Comparison of ENCODE assay signal across 22 cellular contexts in the genomic region with DNA sequence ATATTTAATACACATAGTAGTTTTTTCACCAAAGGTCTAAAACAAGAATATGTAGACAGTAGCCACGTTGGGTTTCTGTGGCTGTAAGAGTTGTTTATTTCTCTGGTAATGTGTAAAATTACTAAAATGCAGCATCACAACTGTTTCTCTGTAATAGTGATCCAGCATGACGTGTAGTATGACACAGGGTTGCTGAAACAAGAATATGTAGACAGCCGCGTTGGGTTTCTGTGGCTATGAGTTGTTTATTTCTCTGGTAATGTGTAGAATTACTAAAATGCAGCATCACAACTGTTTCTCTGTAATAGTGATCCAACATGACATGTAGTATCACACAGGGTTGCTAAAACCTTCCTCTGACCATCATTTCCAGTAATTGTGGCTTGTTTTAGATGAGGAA.
"Had no signal": no experiment of that assay in that cellular context is flagged by ENCODE, and none has a peak within 500 bp of the region (broad histone marks: within the 10 kb centered on the region; RNA-seq: fewer than 3 reads in every experiment).

No MANE protein-coding gene starts in this region.

- H3K27me3 ChIP-seq: MG63, SJSA1 had no signal

- H3K27ac ChIP-seq: HL-60, RWPE1, SJSA1, SK-N-MC had no signal

- H3K9me3 ChIP-seq: MG63, SJSA1 had no signal

- H3K4me3 ChIP-seq: MG63, SJSA1, SK-N-MC had no signal

- DNase-seq: KBM-7, MG63, NCI-H1092, NCI-H1105 treated with DMSO at 0.1 percent for 48 hours, NCI-H1417 treated with DMSO at 0.1 percent for 48 hours, NCI-H146, NCI-H1694 treated with DMSO at 0.1 percent for 48 hours, NCI-H1930, NCI-H2081, NCI-H2107, NCI-H2171, NCI-H226, NCI-H446, NCI-H510A, NCI-H524 treated with DMSO at 0.1 percent for 48 hours, NCI-H69, NCI-H774, SHP77 treated with DMSO at 0.1 percent for 48 hours had no signal
